Comparison of ENCODE assay signal across 10 cellular contexts in the genomic region with DNA sequence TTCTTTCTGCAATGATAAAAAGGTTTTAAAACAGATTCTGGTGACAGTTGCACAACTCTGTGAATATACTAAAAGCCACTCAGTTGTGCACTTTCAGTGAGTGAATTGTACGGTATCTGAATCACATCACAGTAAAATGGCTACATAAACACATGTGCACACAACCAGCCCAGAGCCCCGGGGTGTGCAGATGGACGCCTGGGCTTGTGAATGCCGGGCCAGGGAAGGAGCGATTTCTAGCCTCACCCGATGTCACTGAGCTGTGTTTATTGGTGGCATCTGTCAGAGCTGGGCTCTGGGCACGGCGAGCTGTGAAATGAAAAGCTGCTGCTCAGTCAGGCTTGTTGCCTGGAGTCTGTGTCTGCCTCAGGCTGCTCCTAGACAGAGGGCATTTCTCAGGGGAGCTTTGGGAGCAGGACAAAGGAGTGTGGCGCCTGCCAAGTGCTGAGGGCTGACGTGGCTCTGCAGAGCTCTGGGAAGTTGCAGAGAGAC. TPM values are rescaled to one million over a fixed set of nuclear protein-coding genes. Genes with fewer than 3 reads are reported as not detected.
DNase-seq lines count a peak whose midpoint lies in the region.
"Had no signal": no experiment of that assay in that cellular context is flagged by ENCODE, and none has a peak within 500 bp of the region (broad histone marks: within the 10 kb centered on the region; RNA-seq: fewer than 3 reads in every experiment).

No MANE protein-coding gene starts in this region.

- H3K36me3 Mint-ChIP-seq in activated naive CD4-positive, alpha-beta T cell treated with anti-CD3 and anti-CD28 coated beads for 36 hours (ENCODE audit: low read depth): peaks cover 3% of the 10 kb centered on the region

- CTCF ChIA-PET in activated naive CD4-positive, alpha-beta T cell treated with anti-CD3 and anti-CD28 coated beads for 36 hours (lab: Charles Lee): interaction anchor here (0.8 to 1.6 kb wide), 2 partner anchors 26 to 74 kb away, joined by 4 to 8 read pairs; a partner anchor contains a TSS

- H3K9me3 Mint-ChIP-seq in activated naive CD4-positive, alpha-beta T cell treated with anti-CD3 and anti-CD28 coated beads for 36 hours: no peaks in the 10 kb centered on the region
- H3K9me3 Mint-ChIP-seq: activated B cell treated with CpG ODN at 0.5 μM for 24 hours had no signal

- H3K4me1 Mint-ChIP-seq in activated naive CD4-positive, alpha-beta T cell treated with anti-CD3 and anti-CD28 coated beads for 36 hours (ENCODE audit: low read depth): no peaks in the 10 kb centered on the region
- H3K4me1 Mint-ChIP-seq: activated B cell treated with CpG ODN at 0.5 μM for 24 hours had no signal

- DNase-seq in C1 segment of cervical spinal cord (lab: John Stamatoyannopoulos, UW) (peak in 11 of 14 donors; percentile 21 to 84 (median 41)), NCI-H82 treated with DMSO at 0.1 percent for 48 hours (lab: John Stamatoyannopoulos, UW; ENCODE audit: unreplicated experiment) (peak; percentile 8), fibroblast of the conjunctiva (ENCODE audit: low read depth) (peak; percentile 52), posterior cingulate gyrus (peak; percentile 31 to 93 (median 56)), 8988T (no peak), HT-29 (ENCODE audit: low spot score) (no peak)
- no peak for DNase-seq in activated naive CD4-positive, alpha-beta T cell treated with anti-CD3 and anti-CD28 coated beads for 36 hours
- no peak for DNase-seq in effector CD4-positive, alpha-beta T cell
- DNase-seq: activated B cell treated with CpG ODN at 0.5 μM for 24 hours, mammary epithelial cell had no signal

- no peak overlapping the region for H3K4me3 Mint-ChIP-seq in activated naive CD4-positive, alpha-beta T cell treated with anti-CD3 and anti-CD28 coated beads for 36 hours
- H3K4me3 Mint-ChIP-seq: activated B cell treated with CpG ODN at 0.5 μM for 24 hours had no signal

- intact Hi-C loops in posterior cingulate gyrus (cut with DNase I): no loop called here
- intact Hi-C loops in activated naive CD4-positive, alpha-beta T cell treated with anti-CD3 and anti-CD28 coated beads for 36 hours (cut with micrococcal nuclease): no loop called here

- H3K27me3 Mint-ChIP-seq in activated naive CD4-positive, alpha-beta T cell treated with anti-CD3 and anti-CD28 coated beads for 36 hours (ENCODE audit: low read depth): no peaks in the 10 kb centered on the region
- H3K27me3 Mint-ChIP-seq: activated B cell treated with CpG ODN at 0.5 μM for 24 hours had no signal

- H3K27ac Mint-ChIP-seq in activated naive CD4-positive, alpha-beta T cell treated with anti-CD3 and anti-CD28 coated beads for 36 hours: no peak overlapping the region
- H3K27ac Mint-ChIP-seq: activated B cell treated with CpG ODN at 0.5 μM for 24 hours had no signal

RNA-seq across cellular contexts. Expression of a gene that starts 25.9 kb away (rescaled TPM):
- 10 to 100 TPM; 64.4 to 67.5 TPM for total RNA-seq in activated naive CD4-positive, alpha-beta T cell treated with anti-CD3 and anti-CD28 coated beads for 36 hours
- total RNA-seq in HT-29 (2014; rRNA removed; shearing (Covaris generic)): 35.1 and 37.2 TPM in 2 replicates

RNA-seq across cellular contexts. Expression of a gene that starts 36.2 kb away (rescaled TPM):
- total RNA-seq in activated naive CD4-positive, alpha-beta T cell treated with anti-CD3 and anti-CD28 coated beads for 36 hours: 1 to 10 TPM; 8.2 to 8.3 TPM
- 7.2 and 7.7 TPM in 2 replicates for total RNA-seq in HT-29 (2014; rRNA removed; shearing (Covaris generic))

RNA-seq across cellular contexts. Expression of a gene that starts 55.0 kb away (rescaled TPM):
- 1 to 10 TPM; 5.5 to 6.3 TPM for total RNA-seq in activated naive CD4-positive, alpha-beta T cell treated with anti-CD3 and anti-CD28 coated beads for 36 hours
- total RNA-seq in HT-29 (2014; rRNA removed; shearing (Covaris generic)): 9.6 and 13.2 TPM in 2 replicates

Comparison
In these comparisons a context has a peak if more than half of its experiments do, and no peak if none do; other contexts are left out.
1. DNase-seq: peak in C1 segment of cervical spinal cord (11 of 14), NCI-H82 treated with DMSO at 0.1 percent for 48 hours (single experiment), fibroblast of the conjunctiva (single experiment) and posterior cingulate gyrus (10 of 10); none in 8988T (single experiment), activated naive CD4-positive, alpha-beta T cell treated with anti-CD3 and anti-CD28 coated beads for 36 hours (single experiment), effector CD4-positive, alpha-beta T cell (single experiment) and HT-29 (single experiment).